16 cellular contexts compared by ENCODE assay signal in the genomic region with DNA sequence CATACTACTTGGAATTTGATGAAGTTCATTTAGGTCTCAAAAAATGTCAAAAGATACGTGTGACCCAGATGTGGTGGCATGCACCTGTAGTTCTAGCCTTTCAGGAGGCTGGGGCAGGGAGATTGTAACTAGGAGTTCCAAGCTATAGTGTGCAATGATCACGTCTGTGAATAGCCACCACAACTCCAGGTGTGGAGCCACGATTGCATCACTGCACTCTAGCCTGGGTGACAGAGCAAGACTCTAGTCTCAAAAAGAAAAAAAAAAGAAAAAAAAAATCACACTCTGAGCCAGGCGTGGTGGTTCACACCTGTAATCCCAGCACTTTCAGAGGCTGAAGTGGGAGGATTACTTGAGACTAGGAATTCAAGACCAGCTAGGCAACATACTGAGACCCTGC. TPM values are rescaled to one million over a fixed set of nuclear protein-coding genes. Genes with fewer than 3 reads are reported as not detected.
DNase-seq lines count a peak whose midpoint lies in the region; ATAC-seq and TF ChIP-seq lines count a peak whose summit lies in the region.
"Had no signal": no experiment of that assay in that cellular context is flagged by ENCODE, and none has a peak within 500 bp of the region (broad histone marks: within the 10 kb centered on the region; RNA-seq: fewer than 3 reads in every experiment).

No MANE protein-coding gene starts in this region.

- TF ChIP-seq CTCF in GM13976 (IDR thresholded peaks at IDR 0.05; ENCODE audit: borderline replicate concordance, control extremely low read depth, extremely low read depth, insufficient read depth, missing control alignments), result peak; percentile 3
- no peak for TF ChIP-seq CTCF in GM23338 (conservative IDR thresholded peaks at IDR 0.05; ENCODE audit: low read depth in 2 of 2)

- WGBS in trophoblast cell (ENCODE audit: extremely low coverage, insufficient coverage, insufficient read length), result no CpG with 5 or more reads among the region's 4 CpGs

- no peak overlapping the region for H3K4me3 Mint-ChIP-seq in activated naive CD4-positive, alpha-beta T cell treated with anti-CD3 and anti-CD28 coated beads for 36 hours
- H3K4me3 Mint-ChIP-seq in GM23338, result no peak overlapping the region
- H3K4me3 Mint-ChIP-seq: B cell; CD4-positive, alpha-beta T cell had no signal

- H3K4me2 ChIP-seq in trophoblast cell (ENCODE audit: low read length) (no peak overlapping the region), GM23338 (no peak overlapping the region)

- no peak overlapping the region for H2BK120ac ChIP-seq in trophoblast cell (ENCODE audit: insufficient read depth, low read length, poor library complexity)

- no peak overlapping the region for H3K18ac ChIP-seq in trophoblast cell (ENCODE audit: low read length)

- ATAC-seq in GM23338, result no peak
- no peak for ATAC-seq in GM21360 (IDR thresholded peaks at IDR 0.05; ENCODE audit: unreplicated experiment)
- ATAC-seq: GM12878 had no signal

- peaks cover 30% of the 10 kb centered on the region; the same call in 1 of the 2 replicates for H4K20me1 ChIP-seq in GM23338 (replicated peaks; ENCODE audit: insufficient read depth)

- no peak overlapping the region for H3K27ac Mint-ChIP-seq in activated naive CD4-positive, alpha-beta T cell treated with anti-CD3 and anti-CD28 coated beads for 36 hours
- no peak overlapping the region for H3K27ac Mint-ChIP-seq in GM23338
- H3K27ac Mint-ChIP-seq: B cell; CD4-positive, alpha-beta T cell had no signal

- H3K14ac ChIP-seq in trophoblast cell (ENCODE audit: low read length), result no peak overlapping the region

- in situ Hi-C loops in GM13976 (cut with MboI; ENCODE audit: low sequenced_read_pairs, unreplicated experiment), result no loop called here

- H3K4me1 ChIP-seq in trophoblast cell (ENCODE audit: control insufficient read depth in 1 of 2, insufficient read depth in 2 of 2, low read length in 2 of 2) (peaks cover 0 to 3% of the 10 kb centered on the region in 2 experiments), GM23338 (ENCODE audit: insufficient read depth) (peaks cover 12% of the 10 kb centered on the region)

- no peaks in the 10 kb centered on the region for H3F3A ChIP-seq in GM23338 (replicated peaks; ENCODE audit: low read depth)

- no peak overlapping the region for H3K4ac ChIP-seq in trophoblast cell (ENCODE audit: low read depth, low read length)

- H3K79me2 ChIP-seq in trophoblast cell (ENCODE audit: control insufficient read depth, insufficient read depth, low read length, poor library complexity) (no peaks in the 10 kb centered on the region), GM23338 (replicated peaks; ENCODE audit: insufficient read depth) (peaks cover 79% of the 10 kb centered on the region)

- no peak overlapping the region for H3K23ac ChIP-seq in trophoblast cell (ENCODE audit: low read length)

- intact Hi-C loops in activated naive CD4-positive, alpha-beta T cell treated with anti-CD3 and anti-CD28 coated beads for 36 hours (cut with micrococcal nuclease), result no loop called here

- H3K27ac ChIP-seq in trophoblast cell (ENCODE audit: low read depth, low read length) (no peak overlapping the region), GM23338 (ENCODE audit: low read depth) (no peak overlapping the region)
- H3K27ac ChIP-seq: HL-60 had no signal

- H3K36me3 Mint-ChIP-seq in activated naive CD4-positive, alpha-beta T cell treated with anti-CD3 and anti-CD28 coated beads for 36 hours (ENCODE audit: low read depth), result no peaks in the 10 kb centered on the region
- H3K36me3 Mint-ChIP-seq in GM23338 (ENCODE audit: low read depth), result peaks cover 3% of the 10 kb centered on the region; the same call in 1 of the 3 replicates

- DNase-seq in activated naive CD4-positive, alpha-beta T cell treated with anti-CD3 and anti-CD28 coated beads for 36 hours, result peak; percentile 10
- DNase-seq in activated naive CD4-positive, alpha-beta T cell treated with anti-CD3 and anti-CD28 coated beads, Interleukin-2, amount 50 U/mL, for 16 hours, result no peak
- no peak for DNase-seq in GM13976 (ENCODE audit: low spot score)
- DNase-seq in Jurkat, Clone E6-1 (ENCODE audit: low read depth, low spot score), result peak; percentile 36
- DNase-seq in trophoblast cell, result peak; percentile 55 to 65
- no peak for DNase-seq in SW480 (ENCODE audit: low spot score)
- DNase-seq in GM23338 (ENCODE audit: low spot score), result no peak
- DNase-seq: C1 segment of cervical spinal cord; Calu3; CD4-positive, alpha-beta T cell; DMS 273 treated with DMSO at 0.1 percent for 48 hours had no signal

- no peak overlapping the region for H2BK12ac ChIP-seq in trophoblast cell (ENCODE audit: low read length)

- no peak overlapping the region for H4K91ac ChIP-seq in trophoblast cell (ENCODE audit: low read depth, low read length)

- no peak overlapping the region for H4K12ac ChIP-seq in trophoblast cell (ENCODE audit: low read depth, low read length)

- no peaks in the 10 kb centered on the region for H3K9me2 ChIP-seq in GM23338 (ENCODE audit: insufficient read depth)

- CTCF ChIA-PET in activated naive CD4-positive, alpha-beta T cell treated with anti-CD3 and anti-CD28 coated beads for 36 hours (lab: Charles Lee), result interaction anchor here (0.6 to 1.7 kb wide), 4 partner anchors 9 to 309 kb away, joined by 3 to 4 read pairs (median 3); no protein-coding TSS in a partner anchor

- H3K4me3 ChIP-seq in Jurkat, Clone E6-1 (ENCODE audit: low read length), result no peak overlapping the region
- H3K4me3 ChIP-seq in trophoblast cell (ENCODE audit: low read depth, low read length), result no peak overlapping the region
- no peak overlapping the region for H3K4me3 ChIP-seq in GM23338
- H3K4me3 ChIP-seq: GM12878, HAP-1 had no signal

- no peak overlapping the region for H2BK5ac ChIP-seq in trophoblast cell (ENCODE audit: low read depth, low read length, poor library complexity)

- no peak overlapping the region for H2AK5ac ChIP-seq in trophoblast cell (ENCODE audit: low read length)

- H3K27me3 ChIP-seq in trophoblast cell (ENCODE audit: insufficient read depth, low read length) (no peaks in the 10 kb centered on the region), GM23338 (ENCODE audit: insufficient read depth) (no peaks in the 10 kb centered on the region)

- H2AFZ ChIP-seq in trophoblast cell (ENCODE audit: insufficient read depth, low read length, poor library complexity), result no peak overlapping the region
- no peak overlapping the region for H2AFZ ChIP-seq in GM23338

- H3K36me3 ChIP-seq in trophoblast cell (ENCODE audit: control insufficient read depth in 1 of 2, insufficient read depth in 2 of 2, low read length in 2 of 2), result no peaks in the 10 kb centered on the region
- no peaks in the 10 kb centered on the region for H3K36me3 ChIP-seq in GM23338 (ENCODE audit: insufficient read depth)
- H3K36me3 ChIP-seq: HAP-1 had no signal

- H3K79me1 ChIP-seq in trophoblast cell (ENCODE audit: low read length), result no peaks in the 10 kb centered on the region

- H3K4me1 Mint-ChIP-seq in activated naive CD4-positive, alpha-beta T cell treated with anti-CD3 and anti-CD28 coated beads for 36 hours (ENCODE audit: low read depth), result no peaks in the 10 kb centered on the region
- peaks cover 16% of the 10 kb centered on the region for H3K4me1 Mint-ChIP-seq in GM23338
- H3K4me1 Mint-ChIP-seq: B cell had no signal

- H3K9ac ChIP-seq in trophoblast cell (ENCODE audit: low read length), result no peak overlapping the region

- no peaks in the 10 kb centered on the region for H3K9me3 Mint-ChIP-seq in activated naive CD4-positive, alpha-beta T cell treated with anti-CD3 and anti-CD28 coated beads for 36 hours
- H3K9me3 Mint-ChIP-seq in GM23338, result no peaks in the 10 kb centered on the region
- H3K9me3 Mint-ChIP-seq: CD4-positive, alpha-beta T cell had no signal

- no peak overlapping the region for H4K8ac ChIP-seq in trophoblast cell (ENCODE audit: low read depth, low read length)

- no peaks in the 10 kb centered on the region for H3K27me3 Mint-ChIP-seq in activated naive CD4-positive, alpha-beta T cell treated with anti-CD3 and anti-CD28 coated beads for 36 hours (ENCODE audit: low read depth)
- H3K27me3 Mint-ChIP-seq in GM23338 (ENCODE audit: insufficient read depth, low read depth, poor library complexity), result no peaks in the 10 kb centered on the region
- H3K27me3 Mint-ChIP-seq: B cell; CD4-positive, alpha-beta T cell had no signal

- peaks cover 3% of the 10 kb centered on the region for H3K9me3 ChIP-seq in trophoblast cell (ENCODE audit: insufficient read depth, low read depth, low read length)
- H3K9me3 ChIP-seq: HAP-1 had no signal

TF ChIP-seq in GM23338, 12 proteins besides CTCF, POLR2A, EP300 and RAD21 (continues in another document):
- TF ChIP-seq ZNF331 (CRISPR knock-in tag; IDR thresholded peaks at IDR 0.05; ENCODE audit: low read depth), result no peak
- TF ChIP-seq EZH2phosphoT487 (IDR thresholded peaks at IDR 0.05; ENCODE audit: unreplicated experiment), result no peak
- TF ChIP-seq, protein P1, sequence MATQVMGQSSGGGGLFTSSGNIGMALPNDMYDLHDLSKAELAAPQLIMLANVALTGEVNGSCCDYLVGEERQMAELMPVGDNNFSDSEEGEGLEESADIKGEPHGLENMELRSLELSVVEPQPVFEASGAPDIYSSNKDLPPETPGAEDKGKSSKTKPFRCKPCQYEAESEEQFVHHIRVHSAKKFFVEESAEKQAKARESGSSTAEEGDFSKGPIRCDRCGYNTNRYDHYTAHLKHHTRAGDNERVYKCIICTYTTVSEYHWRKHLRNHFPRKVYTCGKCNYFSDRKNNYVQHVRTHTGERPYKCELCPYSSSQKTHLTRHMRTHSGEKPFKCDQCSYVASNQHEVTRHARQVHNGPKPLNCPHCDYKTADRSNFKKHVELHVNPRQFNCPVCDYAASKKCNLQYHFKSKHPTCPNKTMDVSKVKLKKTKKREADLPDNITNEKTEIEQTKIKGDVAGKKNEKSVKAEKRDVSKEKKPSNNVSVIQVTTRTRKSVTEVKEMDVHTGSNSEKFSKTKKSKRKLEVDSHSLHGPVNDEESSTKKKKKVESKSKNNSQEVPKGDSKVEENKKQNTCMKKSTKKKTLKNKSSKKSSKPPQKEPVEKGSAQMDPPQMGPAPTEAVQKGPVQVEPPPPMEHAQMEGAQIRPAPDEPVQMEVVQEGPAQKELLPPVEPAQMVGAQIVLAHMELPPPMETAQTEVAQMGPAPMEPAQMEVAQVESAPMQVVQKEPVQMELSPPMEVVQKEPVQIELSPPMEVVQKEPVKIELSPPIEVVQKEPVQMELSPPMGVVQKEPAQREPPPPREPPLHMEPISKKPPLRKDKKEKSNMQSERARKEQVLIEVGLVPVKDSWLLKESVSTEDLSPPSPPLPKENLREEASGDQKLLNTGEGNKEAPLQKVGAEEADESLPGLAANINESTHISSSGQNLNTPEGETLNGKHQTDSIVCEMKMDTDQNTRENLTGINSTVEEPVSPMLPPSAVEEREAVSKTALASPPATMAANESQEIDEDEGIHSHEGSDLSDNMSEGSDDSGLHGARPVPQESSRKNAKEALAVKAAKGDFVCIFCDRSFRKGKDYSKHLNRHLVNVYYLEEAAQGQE (IDR thresholded peaks at IDR 0.05; ENCODE audit: unreplicated experiment), result no peak
- no peak for TF ChIP-seq STAT1 (IDR thresholded peaks at IDR 0.05; ENCODE audit: unreplicated experiment)

RNA-seq across cellular contexts. Expression of a gene that starts 14.2 kb away (rescaled TPM):
- 10 to 100 TPM; 75.9 to 78.2 TPM for total RNA-seq in activated naive CD4-positive, alpha-beta T cell treated with anti-CD3 and anti-CD28 coated beads for 36 hours
- 64.9 TPM for polyA plus RNA-seq in Jurkat, Clone E6-1 (2012; ENCODE audit: insufficient read depth, insufficient read length)
- 144 and 149 TPM in 2 replicates for polyA plus RNA-seq in trophoblast cell (2013)
- 103 and 108 TPM in 2 replicates for total RNA-seq in GM23338 (2014; rRNA removed; shearing (Covaris generic))
- 102 and 113 TPM in 2 replicates for polyA plus RNA-seq in GM23338 (2016; fragmentation: Nextera tagmentation; extraction: Ambion mirVana)

Comparison
In these comparisons a context has a peak if more than half of its experiments do, and no peak if none do; other contexts are left out.
1. DNase-seq: peak in activated naive CD4-positive, alpha-beta T cell treated with anti-CD3 and anti-CD28 coated beads for 36 hours (single experiment), Jurkat, Clone E6-1 (single experiment) and trophoblast cell (2 of 2); none in activated naive CD4-positive, alpha-beta T cell treated with anti-CD3 and anti-CD28 coated beads, Interleukin-2, amount 50 U/mL, for 16 hours (single experiment), GM13976 (single experiment), SW480 (single experiment) and GM23338 (single experiment).